ENCODE assay signal across 8 cellular contexts in genomic region chr2:39837856-39838453, GRCh38. TPM values are rescaled to one million over a fixed set of nuclear protein-coding genes. Genes with fewer than 3 reads are reported as not detected.
DNase-seq lines count a peak whose midpoint lies in the region; ATAC-seq and TF ChIP-seq lines count a peak whose summit lies in the region.

No MANE protein-coding gene starts in this region.

- peak; percentile 22 for DNase-seq in NCI-H2227 (lab: John Stamatoyannopoulos, UW; ENCODE audit: unreplicated experiment)
- DNase-seq in NCI-H2227 treated with DMSO at 0.1 percent for 48 hours (lab: John Stamatoyannopoulos, UW): no peak
- DNase-seq in RPMI7951 (ENCODE audit: low read depth): peak; percentile 57
- peak in 1 of 2 donors; percentile 37 for DNase-seq in foreskin keratinocyte
- no peak for DNase-seq in thoracic aorta (ENCODE audit: low spot score)
- DNase-seq in activated gamma-delta T cell (lab: John Stamatoyannopoulos, UW): no peak

- no peak overlapping the region for H3K27ac ChIP-seq in foreskin keratinocyte
- no peak overlapping the region for H3K27ac ChIP-seq in thoracic aorta

- H3K9me3 ChIP-seq in thoracic aorta: peaks cover 10% of the 10 kb centered on the region

- TF ChIP-seq CTCF in foreskin keratinocyte (conservative IDR thresholded peaks at IDR 0.05) (peak; percentile 83), thoracic aorta (IDR thresholded peaks at IDR 0.05) (peak; percentile 48)

- H3K4me3 ChIP-seq in thoracic aorta: no peak overlapping the region

- H3K36me3 ChIP-seq in thoracic aorta: no peaks in the 10 kb centered on the region

- H3K27me3 ChIP-seq in foreskin keratinocyte (no peaks in the 10 kb centered on the region), thoracic aorta (replicated peaks; ENCODE audit: insufficient read depth) (no peaks in the 10 kb centered on the region)

- H3K4me1 ChIP-seq in foreskin keratinocyte (no peaks in the 10 kb centered on the region), thoracic aorta (ENCODE audit: control insufficient read depth in 1 of 2, low read depth in 2 of 2) (no peaks in the 10 kb centered on the region)

- ATAC-seq in GM19468 (IDR thresholded peaks at IDR 0.05; ENCODE audit: extremely low read depth, unreplicated experiment) (peak; percentile 93), HG03439 (IDR thresholded peaks at IDR 0.05; ENCODE audit: unreplicated experiment) (peak; percentile 92), foreskin keratinocyte (peak; percentile 90), thoracic aorta (ENCODE audit: insufficient number of reproducible peaks, low FRiP score, low read depth) (no peak)

RNA-seq across cellular contexts. Expression of gene THUMPD2, which starts 58.9 kb away (rescaled TPM):
- 6.5 and 7.2 TPM in 2 replicates for total RNA-seq in RPMI7951 (2014; rRNA removed; shearing (Covaris generic))
- total RNA-seq in foreskin keratinocyte (11.7 and 12.9 TPM in 2 replicates), thoracic aorta (10 to 100 TPM; 29.1 to 32.0 TPM)
- polyA plus RNA-seq in foreskin keratinocyte: 7.2 and 8.8 TPM in 2 replicates

Comparison
In these comparisons a context has a peak if more than half of its experiments do, and no peak if none do; other contexts are left out.
1. DNase-seq: peak in NCI-H2227 (single experiment) and RPMI7951 (single experiment); none in NCI-H2227 treated with DMSO at 0.1 percent for 48 hours (single experiment), thoracic aorta (single experiment) and activated gamma-delta T cell (single experiment).